In genomic region chr17:7309628-7310027, GRCh38 we compare ENCODE assay signal across 8 cellular contexts. TPM values are rescaled to one million over a fixed set of nuclear protein-coding genes. Genes with fewer than 3 reads are reported as not detected.
DNase-seq lines count a peak whose midpoint lies in the region; ATAC-seq and TF ChIP-seq lines count a peak whose summit lies in the region.

No MANE protein-coding gene starts in this region.

- H3K4me1 ChIP-seq in gastroesophageal sphincter = peaks cover 5 to 68% (median 33%) of the 10 kb centered on the region in 3 donors

- DNase-seq in activated CD4-positive, alpha-beta T cell treated with anti-CD3 and anti-CD28 coated beads, Interleukin-2, amount 10 ng/mL, durations not matched to agents 24 days and 14 days = no peak
- no peak for DNase-seq in activated CD4-positive, alpha-beta T cell treated with anti-CD3 and anti-CD28 coated beads for 1 hour
- DNase-seq in activated B cell treated with CpG ODN at 0.5 μM for 24 hours (no peak), SKM-1 (lab: John Stamatoyannopoulos, UW; ENCODE audit: unreplicated experiment) (no peak), GOT3 (lab: John Stamatoyannopoulos, UW) (no peak)
- no peak for DNase-seq in stimulated activated effector memory CD8-positive, alpha-beta T cell treated with anti-CD3 and anti-CD28 coated beads, Interleukin-12 subunit alpha, Interleukin-12 subunit beta, amount 100 ng/mL, for 72 hours (ENCODE audit: low spot score in 2 of 2)

- TF ChIP-seq POLR2A in gastroesophageal sphincter (IDR thresholded peaks at IDR 0.05) = no peak

- peak overlapping the region; percentile 90 for H3K4me3 Mint-ChIP-seq in activated CD4-positive, alpha-beta T cell treated with anti-CD3 and anti-CD28 coated beads, Interleukin-2, amount 10 ng/mL, durations not matched to agents 24 days and 14 days
- H3K4me3 Mint-ChIP-seq in activated B cell treated with CpG ODN at 0.5 μM for 24 hours = peak overlapping the region; percentile 96
- H3K4me3 Mint-ChIP-seq in stimulated activated effector memory CD8-positive, alpha-beta T cell treated with anti-CD3 and anti-CD28 coated beads, Interleukin-12 subunit alpha, Interleukin-12 subunit beta, amount 100 ng/mL, for 72 hours = peak overlapping the region; percentile 79

- peaks cover 61% of the 10 kb centered on the region for H3K36me3 Mint-ChIP-seq in activated CD4-positive, alpha-beta T cell treated with anti-CD3 and anti-CD28 coated beads, Interleukin-2, amount 10 ng/mL, durations not matched to agents 24 days and 14 days (ENCODE audit: low read depth)
- peaks cover 72% of the 10 kb centered on the region for H3K36me3 Mint-ChIP-seq in activated B cell treated with CpG ODN at 0.5 μM for 24 hours (ENCODE audit: low read depth)
- peaks cover 79% of the 10 kb centered on the region for H3K36me3 Mint-ChIP-seq in stimulated activated effector memory CD8-positive, alpha-beta T cell treated with anti-CD3 and anti-CD28 coated beads, Interleukin-12 subunit alpha, Interleukin-12 subunit beta, amount 100 ng/mL, for 72 hours

- H3K4me1 Mint-ChIP-seq in activated CD4-positive, alpha-beta T cell treated with anti-CD3 and anti-CD28 coated beads, Interleukin-2, amount 10 ng/mL, durations not matched to agents 24 days and 14 days = peaks cover 63% of the 10 kb centered on the region
- H3K4me1 Mint-ChIP-seq in activated B cell treated with CpG ODN at 0.5 μM for 24 hours = peaks cover 63% of the 10 kb centered on the region
- peaks cover 67% of the 10 kb centered on the region for H3K4me1 Mint-ChIP-seq in stimulated activated effector memory CD8-positive, alpha-beta T cell treated with anti-CD3 and anti-CD28 coated beads, Interleukin-12 subunit alpha, Interleukin-12 subunit beta, amount 100 ng/mL, for 72 hours

- TF ChIP-seq EP300 in gastroesophageal sphincter (IDR thresholded peaks at IDR 0.05) = no peak

- H3K4me3 ChIP-seq in gastroesophageal sphincter = peak overlapping the region in 1 of 2 donors; percentile 99

- H3K36me3 ChIP-seq in gastroesophageal sphincter = peaks cover 3 to 51% of the 10 kb centered on the region in 2 donors

- H3K27ac ChIP-seq in gastroesophageal sphincter = peak overlapping the region in 3 of 4 donors; percentile 99 to 100 (median 100)

- no peak for TF ChIP-seq CTCF in activated B cell treated with CpG ODN at 0.5 μM for 24 hours (IDR thresholded peaks at IDR 0.05)
- TF ChIP-seq CTCF in gastroesophageal sphincter (IDR thresholded peaks at IDR 0.05) = no peak

- intact Hi-C loops in activated CD4-positive, alpha-beta T cell treated with anti-CD3 and anti-CD28 coated beads, Interleukin-2, amount 10 ng/mL, durations not matched to agents 24 days and 14 days (cut with micrococcal nuclease) = loop anchor here (1.0 to 5.0 kb wide), 4 partner anchors 42 to 533 kb away; partner anchors contain the start of genes CD68 and SLC16A13
- intact Hi-C loops in activated B cell treated with CpG ODN at 0.5 μM for 24 hours (cut with micrococcal nuclease) = no loop called here

- no peaks in the 10 kb centered on the region for H3K27me3 ChIP-seq in gastroesophageal sphincter

- H3K27me3 Mint-ChIP-seq in activated CD4-positive, alpha-beta T cell treated with anti-CD3 and anti-CD28 coated beads, Interleukin-2, amount 10 ng/mL, durations not matched to agents 24 days and 14 days = peaks cover 5% of the 10 kb centered on the region
- no peaks in the 10 kb centered on the region for H3K27me3 Mint-ChIP-seq in activated B cell treated with CpG ODN at 0.5 μM for 24 hours

- POLR2A ChIA-PET in activated B cell treated with CpG ODN at 0.5 μM for 24 hours (lab: Charles Lee) = interaction anchor here (0.5 to 3.8 kb wide), 27 partner anchors 8 to 878 kb away, joined by 3 to 62 read pairs (median 5); partner anchors contain the start of genes ACADVL, ACAP1, CD68 and DLG4

- ATAC-seq in activated B cell treated with CpG ODN at 0.5 μM for 24 hours (ENCODE audit: low read depth) (no peak), gastroesophageal sphincter (no peak), GM21515 (IDR thresholded peaks at IDR 0.05; ENCODE audit: unreplicated experiment) (no peak)
- no peak for ATAC-seq in stimulated activated effector memory CD8-positive, alpha-beta T cell treated with anti-CD3 and anti-CD28 coated beads, Interleukin-12 subunit alpha, Interleukin-12 subunit beta, amount 100 ng/mL, for 72 hours

- H3K27ac Mint-ChIP-seq in activated CD4-positive, alpha-beta T cell treated with anti-CD3 and anti-CD28 coated beads, Interleukin-2, amount 10 ng/mL, durations not matched to agents 24 days and 14 days = peak overlapping the region; percentile 98
- peak overlapping the region; percentile 96 for H3K27ac Mint-ChIP-seq in activated B cell treated with CpG ODN at 0.5 μM for 24 hours
- H3K27ac Mint-ChIP-seq in stimulated activated effector memory CD8-positive, alpha-beta T cell treated with anti-CD3 and anti-CD28 coated beads, Interleukin-12 subunit alpha, Interleukin-12 subunit beta, amount 100 ng/mL, for 72 hours = peak overlapping the region; percentile 92

- CTCF ChIA-PET in activated B cell treated with CpG ODN at 0.5 μM for 24 hours (lab: Charles Lee) = interaction anchor here (1.2 to 3.2 kb wide), 3 partner anchors 13 to 264 kb away, joined by 4 to 12 read pairs (median 4); no protein-coding TSS in a partner anchor

- WGBS in gastroesophageal sphincter (ENCODE audit: low coverage in 1 of 2), 2 donors = 85 to 86% methylated on average over 12 of the region's 12 CpGs

- H3K9me3 Mint-ChIP-seq in activated CD4-positive, alpha-beta T cell treated with anti-CD3 and anti-CD28 coated beads, Interleukin-2, amount 10 ng/mL, durations not matched to agents 24 days and 14 days = no peaks in the 10 kb centered on the region
- H3K9me3 Mint-ChIP-seq in activated B cell treated with CpG ODN at 0.5 μM for 24 hours = no peaks in the 10 kb centered on the region
- no peaks in the 10 kb centered on the region for H3K9me3 Mint-ChIP-seq in stimulated activated effector memory CD8-positive, alpha-beta T cell treated with anti-CD3 and anti-CD28 coated beads, Interleukin-12 subunit alpha, Interleukin-12 subunit beta, amount 100 ng/mL, for 72 hours

- H3K9me3 ChIP-seq in gastroesophageal sphincter = no peaks in the 10 kb centered on the region

RNA-seq across cellular contexts. Expression of gene EIF5A, which starts 2.2 kb away (rescaled TPM):
- 1,303 and 1,327 TPM in 2 replicates for total RNA-seq in activated CD4-positive, alpha-beta T cell treated with anti-CD3 and anti-CD28 coated beads, Interleukin-2, amount 10 ng/mL, durations not matched to agents 24 days and 14 days
- total RNA-seq in activated B cell treated with CpG ODN at 0.5 μM for 24 hours (656 and 664 TPM in 2 replicates), gastroesophageal sphincter (100 to 1,000 TPM; 145 to 233 (median 183) TPM)

RNA-seq across cellular contexts. Expression of gene GPS2, which starts 5.5 kb away (rescaled TPM):
- 51.5 and 56.2 TPM in 2 replicates for total RNA-seq in activated CD4-positive, alpha-beta T cell treated with anti-CD3 and anti-CD28 coated beads, Interleukin-2, amount 10 ng/mL, durations not matched to agents 24 days and 14 days
- total RNA-seq in activated B cell treated with CpG ODN at 0.5 μM for 24 hours (105 and 115 TPM in 2 replicates), gastroesophageal sphincter (100 to 1,000 TPM in 1 of 4 donors, 10 to 100 TPM in 3; 66.9 to 104 (median 82.5) TPM)

RNA-seq across cellular contexts. Expression of gene YBX2, which starts 15.2 kb away (rescaled TPM):
- 0.21 and 0.33 TPM in 2 replicates for total RNA-seq in activated CD4-positive, alpha-beta T cell treated with anti-CD3 and anti-CD28 coated beads, Interleukin-2, amount 10 ng/mL, durations not matched to agents 24 days and 14 days
- 0.16 TPM in 1 of 2 replicates, not detected in the other for total RNA-seq in activated B cell treated with CpG ODN at 0.5 μM for 24 hours
- total RNA-seq in gastroesophageal sphincter = 1 to 10 TPM; 3.3 to 6.5 (median 5.3) TPM

RNA-seq across cellular contexts. Expression of gene NEURL4, which starts 19.5 kb away (rescaled TPM):
- total RNA-seq in activated CD4-positive, alpha-beta T cell treated with anti-CD3 and anti-CD28 coated beads, Interleukin-2, amount 10 ng/mL, durations not matched to agents 24 days and 14 days = 59.3 and 59.6 TPM in 2 replicates
- 52.8 and 60.1 TPM in 2 replicates for total RNA-seq in activated B cell treated with CpG ODN at 0.5 μM for 24 hours
- 10 to 100 TPM; 12.0 to 30.4 (median 14.9) TPM for total RNA-seq in gastroesophageal sphincter

RNA-seq across cellular contexts. Expression of gene ACAP1, which starts 26.7 kb away (rescaled TPM):
- total RNA-seq in activated CD4-positive, alpha-beta T cell treated with anti-CD3 and anti-CD28 coated beads, Interleukin-2, amount 10 ng/mL, durations not matched to agents 24 days and 14 days = 262 and 275 TPM in 2 replicates
- total RNA-seq in activated B cell treated with CpG ODN at 0.5 μM for 24 hours = 298 and 328 TPM in 2 replicates
- 1 to 10 TPM; 2.0 to 4.6 (median 3.5) TPM for total RNA-seq in gastroesophageal sphincter
